In the genomic region with DNA sequence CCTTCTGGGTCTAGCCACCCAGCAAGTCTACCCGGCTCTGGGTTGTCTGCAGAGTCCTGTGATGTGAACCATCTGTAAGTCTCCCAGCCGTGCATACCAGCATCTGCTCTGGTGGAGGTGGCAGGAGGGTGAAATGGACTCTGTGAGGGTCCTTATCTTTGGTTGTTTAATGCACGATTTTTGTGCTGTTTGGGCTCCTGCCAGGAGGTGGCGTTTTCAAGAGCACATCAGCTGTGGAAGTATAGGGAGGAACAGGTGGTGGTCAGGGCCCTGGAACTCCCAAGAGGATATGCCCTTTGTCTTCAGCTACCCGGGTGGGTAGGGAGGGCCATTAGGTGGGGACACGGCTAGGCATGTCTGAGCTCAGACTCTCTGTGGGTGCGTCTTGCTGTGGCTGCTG, we compare ENCODE assay signal across 1 cellular context.
TF ChIP-seq lines count a peak whose summit lies in the region.

No MANE protein-coding gene starts in this region.

TF ChIP-seq in H1, 55 proteins besides CTCF, POLR2A, EP300 and RAD21:
- TF ChIP-seq, protein P1, sequence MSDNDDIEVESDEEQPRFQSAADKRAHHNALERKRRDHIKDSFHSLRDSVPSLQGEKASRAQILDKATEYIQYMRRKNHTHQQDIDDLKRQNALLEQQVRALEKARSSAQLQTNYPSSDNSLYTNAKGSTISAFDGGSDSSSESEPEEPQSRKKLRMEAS (IDR thresholded peaks at IDR 0.05): peak; percentile 32; the same call in 1 of the 2 replicates
- no peak for TF ChIP-seq SAP30 (IDR thresholded peaks at IDR 0.05; ENCODE audit: insufficient read depth, insufficient replicate concordance, low read length)
